Comparison of ENCODE assay signal across 8 cellular contexts in genomic region chr6:152184573-152185157, GRCh38.
DNase-seq lines count a peak whose midpoint lies in the region; ATAC-seq and TF ChIP-seq lines count a peak whose summit lies in the region.

No MANE protein-coding gene starts in this region.

- H3K27ac ChIP-seq in RWPE1 (no peak overlapping the region), breast epithelium (no peak overlapping the region)

- DNase-seq in AG08395 (ENCODE audit: low spot score) (peak; percentile 7), RWPE1 (ENCODE audit: low spot score) (no peak), breast epithelium (ENCODE audit: low spot score in 2 of 2) (no peak), NCI-H1436 (lab: John Stamatoyannopoulos, UW) (no peak), midbrain (lab: John Stamatoyannopoulos, UW) (no peak)
- DNase-seq in activated T-helper 2 cell treated with anti-CD3 and anti-CD28 coated beads, Interferon-gamma antibody, Interleukin-2, Interleukin-4, amounts not matched to agents 10 μg/mL and 5 μg/mL and 100 μg/mL, durations not matched to agents 14 hours and 24 hours and 36 hours (ENCODE audit: low spot score) = no peak

- no peaks in the 10 kb centered on the region for H3K36me3 ChIP-seq in breast epithelium

- peaks cover 45% of the 10 kb centered on the region for H3K4me1 Mint-ChIP-seq in activated T-helper 2 cell treated with anti-CD3 and anti-CD28 coated beads, Interferon-gamma antibody, Interleukin-2, Interleukin-4, amounts not matched to agents 10 μg/mL and 5 μg/mL and 100 μg/mL, durations not matched to agents 14 hours and 24 hours and 36 hours (ENCODE audit: low read depth)

- H3K27ac Mint-ChIP-seq in activated T-helper 2 cell treated with anti-CD3 and anti-CD28 coated beads, Interferon-gamma antibody, Interleukin-2, Interleukin-4, amounts not matched to agents 10 μg/mL and 5 μg/mL and 100 μg/mL, durations not matched to agents 14 hours and 24 hours and 36 hours = peak overlapping the region; percentile 95

- H3K4me1 ChIP-seq in breast epithelium = no peaks in the 10 kb centered on the region

- POLR2A ChIA-PET in RWPE1 (lab: Yijun Ruan, JAX; ENCODE audit: low non-redundant PET) = interaction anchor here (0.6 kb wide), 1 partner anchor 17 kb away, joined by 9 read pairs; no protein-coding TSS in a partner anchor

- H3K4me3 ChIP-seq in breast epithelium = no peak overlapping the region

- peak; percentile 58 for ATAC-seq in GM19035 (IDR thresholded peaks at IDR 0.05; ENCODE audit: unreplicated experiment)
- ATAC-seq in HG03039 (IDR thresholded peaks at IDR 0.05; ENCODE audit: unreplicated experiment) = peak; percentile 31

- no peaks in the 10 kb centered on the region for H3K27me3 ChIP-seq in breast epithelium

- no peak for TF ChIP-seq POLR2A in breast epithelium (IDR thresholded peaks at IDR 0.05)

- H3K36me3 Mint-ChIP-seq in activated T-helper 2 cell treated with anti-CD3 and anti-CD28 coated beads, Interferon-gamma antibody, Interleukin-2, Interleukin-4, amounts not matched to agents 10 μg/mL and 5 μg/mL and 100 μg/mL, durations not matched to agents 14 hours and 24 hours and 36 hours (ENCODE audit: low read depth) = peaks cover 40% of the 10 kb centered on the region

- no peaks in the 10 kb centered on the region for H3K27me3 Mint-ChIP-seq in activated T-helper 2 cell treated with anti-CD3 and anti-CD28 coated beads, Interferon-gamma antibody, Interleukin-2, Interleukin-4, amounts not matched to agents 10 μg/mL and 5 μg/mL and 100 μg/mL, durations not matched to agents 14 hours and 24 hours and 36 hours (ENCODE audit: low read depth)

- CTCF ChIA-PET in RWPE1 (lab: Yijun Ruan, JAX) = interaction anchor here (0.6 kb wide), 1 partner anchor 293 kb away, joined by 3 read pairs; no protein-coding TSS in a partner anchor

- H3K4me3 Mint-ChIP-seq in activated T-helper 2 cell treated with anti-CD3 and anti-CD28 coated beads, Interferon-gamma antibody, Interleukin-2, Interleukin-4, amounts not matched to agents 10 μg/mL and 5 μg/mL and 100 μg/mL, durations not matched to agents 14 hours and 24 hours and 36 hours (ENCODE audit: low read depth) = peak overlapping the region; percentile 83

- H3K9me3 Mint-ChIP-seq in activated T-helper 2 cell treated with anti-CD3 and anti-CD28 coated beads, Interferon-gamma antibody, Interleukin-2, Interleukin-4, amounts not matched to agents 10 μg/mL and 5 μg/mL and 100 μg/mL, durations not matched to agents 14 hours and 24 hours and 36 hours = no peaks in the 10 kb centered on the region

- TF ChIP-seq CTCF in RWPE1 (conservative IDR thresholded peaks at IDR 0.05; ENCODE audit: low read depth) = no peak
- no peak for TF ChIP-seq CTCF in breast epithelium (IDR thresholded peaks at IDR 0.05)

- H3K9me3 ChIP-seq in breast epithelium = no peaks in the 10 kb centered on the region

- intact Hi-C loops in activated T-helper 2 cell treated with anti-CD3 and anti-CD28 coated beads, Interferon-gamma antibody, Interleukin-2, Interleukin-4, amounts not matched to agents 10 μg/mL and 5 μg/mL and 100 μg/mL, durations not matched to agents 14 hours and 24 hours and 36 hours (cut with micrococcal nuclease) = loop anchor here (1.0 kb wide), 1 partner anchor 13 kb away; no protein-coding TSS in a partner anchor
- intact Hi-C loops in breast epithelium (cut with DNase I; ENCODE audit: low total_unique reads) = no loop called here
